ENCODE assay signal across 19 cellular contexts in genomic region chr11:6251990-6252473, GRCh38. TPM values are rescaled to one million over a fixed set of nuclear protein-coding genes. Genes with fewer than 3 reads are reported as not detected.
DNase-seq lines count a peak whose midpoint lies in the region; ATAC-seq and TF ChIP-seq lines count a peak whose summit lies in the region.
"Had no signal": no experiment of that assay in that cellular context is flagged by ENCODE, and none has a peak within 500 bp of the region (broad histone marks: within the 10 kb centered on the region; RNA-seq: fewer than 3 reads in every experiment).

No MANE protein-coding gene starts in this region.

- intact Hi-C loops in body of pancreas (cut with DNase I), result no loop called here
- intact Hi-C loops in sigmoid colon (cut with DNase I), result loop anchor here (1.0 to 2.0 kb wide), 4 partner anchors 17 to 99 kb away; partner anchors contain the start of gene FHIP1B

- H3K27me3 ChIP-seq in body of pancreas (no peaks in the 10 kb centered on the region), sigmoid colon (peaks cover 0 to 1% (median 0%) of the 10 kb centered on the region in 3 donors)
- no peaks in the 10 kb centered on the region for H3K27me3 ChIP-seq in effector memory CD4-positive, alpha-beta T cell (replicated peaks; ENCODE audit: control insufficient read depth, insufficient read depth, low read length, poor library complexity, severe bottlenecking)

- H3K36me3 ChIP-seq in body of pancreas (replicated peaks in 1 of 2; ENCODE audit: insufficient read depth in 1 of 2, low read depth in 2 of 2), result no peaks in the 10 kb centered on the region
- no peaks in the 10 kb centered on the region for H3K36me3 ChIP-seq in sigmoid colon
- no peaks in the 10 kb centered on the region for H3K36me3 ChIP-seq in effector memory CD4-positive, alpha-beta T cell (ENCODE audit: control insufficient read depth, insufficient read depth, low read length)
- H3K36me3 ChIP-seq: tibial artery had no signal

- TF ChIP-seq POLR2A in body of pancreas (IDR thresholded peaks at IDR 0.05), result peak; percentile 18 to 88 (median 62)
- no peak for TF ChIP-seq POLR2A in sigmoid colon (IDR thresholded peaks at IDR 0.05)

- TF ChIP-seq EP300 in sigmoid colon (IDR thresholded peaks at IDR 0.05), result no peak

- peak; percentile 87 for ATAC-seq in body of pancreas

- WGBS in body of pancreas, 2 donors, result 32 to 33% methylated on average over 6 of the region's 6 CpGs
- WGBS in sigmoid colon, 2 donors, result 24 to 80% methylated on average over 6 of the region's 6 CpGs

- H3K4me3 ChIP-seq in body of pancreas (no peak overlapping the region), sigmoid colon (no peak overlapping the region)
- H3K4me3 ChIP-seq in effector memory CD4-positive, alpha-beta T cell (ENCODE audit: insufficient read depth, low read depth, low read length, poor library complexity, severe bottlenecking), result no peak overlapping the region
- H3K4me3 ChIP-seq: skin epidermis, tibial artery had no signal

- TF ChIP-seq CTCF in body of pancreas (IDR thresholded peaks at IDR 0.05) (peak in 3 of 7 experiments; percentile 9 to 19 (median 17)), sigmoid colon (IDR thresholded peaks at IDR 0.05) (no peak)

- H3K4me1 ChIP-seq in body of pancreas, result peaks cover 41% of the 10 kb centered on the region
- peaks cover 0 to 23% (median 15%) of the 10 kb centered on the region in 4 donors for H3K4me1 ChIP-seq in sigmoid colon
- no peaks in the 10 kb centered on the region for H3K4me1 ChIP-seq in effector memory CD4-positive, alpha-beta T cell (ENCODE audit: control insufficient read depth, insufficient read depth, low read length, poor library complexity, severe bottlenecking)
- H3K4me1 ChIP-seq: tibial artery had no signal

- DNase-seq in NCI-H146 (lab: John Stamatoyannopoulos, UW) (peak; percentile 28), NCI-H146 treated with DMSO at 0.1 percent for 48 hours (lab: John Stamatoyannopoulos, UW; ENCODE audit: unreplicated experiment) (no peak), body of pancreas (peak; percentile 82 to 96 (median 89)), left kidney (ENCODE audit: low read depth, low spot score) (peak; percentile 27), sigmoid colon (no peak), DMS53 treated with DMSO at 0.1 percent for 48 hours (lab: John Stamatoyannopoulos, UW; ENCODE audit: unreplicated experiment) (no peak), NCI-H1105 (lab: John Stamatoyannopoulos, UW) (no peak)
- DNase-seq in effector memory CD4-positive, alpha-beta T cell, result no peak
- DNase-seq: activated CD8-positive, alpha-beta memory T cell treated with anti-CD3 and anti-CD28 coated beads, Interleukin-2, amount 10 ng/mL, durations not matched to agents 7 days and 5 days; head of caudate nucleus; Karpas-422; NCI-H2171 treated with DMSO at 0.1 percent for 48 hours; T-helper 9 cell; tibial artery had no signal

- H3K9me3 ChIP-seq in body of pancreas (no peaks in the 10 kb centered on the region), sigmoid colon (no peaks in the 10 kb centered on the region)
- H3K9me3 ChIP-seq in effector memory CD4-positive, alpha-beta T cell (ENCODE audit: control insufficient read depth, low read length), result no peaks in the 10 kb centered on the region
- H3K9me3 ChIP-seq: tibial artery had no signal

- H3K27ac ChIP-seq in body of pancreas (peak overlapping the region; percentile 50 to 92 (median 89)), sigmoid colon (peak overlapping the region; percentile 51 to 79 (median 70))
- no peak overlapping the region for H3K27ac ChIP-seq in effector memory CD4-positive, alpha-beta T cell (ENCODE audit: insufficient read depth, low read length, poor library complexity, severe bottlenecking)
- H3K27ac ChIP-seq: 22Rv1, tibial artery had no signal

RNA-seq across cellular contexts. Expression of gene CCKBR, which starts 7.6 kb away (rescaled TPM):
- total RNA-seq in body of pancreas (1 to 10 TPM; 1.0 to 3.3 TPM), sigmoid colon (under 1 TPM in 2 of 4 donors, not detected in 2; 0.41 to 0.99 TPM)
- polyA plus RNA-seq in sigmoid colon, result not detected
- total RNA-seq: activated CD8-positive, alpha-beta memory T cell treated with anti-CD3 and anti-CD28 coated beads, Interleukin-2, amount 10 ng/mL, durations not matched to agents 7 days and 5 days; activated naive CD4-positive, alpha-beta T cell treated with anti-CD3 and anti-CD28 coated beads, Interleukin-2, amount 50 U/mL, for 72 hours; dermis microvascular lymphatic vessel endothelial cell had no signal

RNA-seq across cellular contexts. Expression of gene CNGA4, which starts 13.1 kb away (rescaled TPM):
- not detected for total RNA-seq in body of pancreas
- total RNA-seq in sigmoid colon, result under 1 TPM in 1 of 4 donors, not detected in 3; 0.55 TPM
- under 1 TPM in 1 of 3 donors, not detected in 2; 0.16 TPM for polyA plus RNA-seq in sigmoid colon
- total RNA-seq: dermis microvascular lymphatic vessel endothelial cell had no signal

RNA-seq across cellular contexts. Expression of gene FHIP1B, which starts 17.6 kb away (rescaled TPM):
- total RNA-seq in body of pancreas, result 10 to 100 TPM; 31.9 to 54.7 TPM
- 10 to 100 TPM; 21.6 to 66.0 (median 36.6) TPM for total RNA-seq in sigmoid colon
- 10 to 100 TPM; 43.5 to 89.0 (median 49.2) TPM for polyA plus RNA-seq in sigmoid colon

RNA-seq across cellular contexts. Expression of gene C11orf42, which starts 46.7 kb away (rescaled TPM):
- total RNA-seq in body of pancreas, result not detected
- total RNA-seq in sigmoid colon, result not detected
- polyA plus RNA-seq in sigmoid colon, result not detected
- total RNA-seq: activated CD8-positive, alpha-beta memory T cell treated with anti-CD3 and anti-CD28 coated beads, Interleukin-2, amount 10 ng/mL, durations not matched to agents 7 days and 5 days; activated naive CD4-positive, alpha-beta T cell treated with anti-CD3 and anti-CD28 coated beads, Interleukin-2, amount 50 U/mL, for 72 hours; dermis microvascular lymphatic vessel endothelial cell; mesothelial cell of epicardium had no signal

RNA-seq across cellular contexts. Expression of gene OR52W1, which starts 53.0 kb away (rescaled TPM):
- total RNA-seq in body of pancreas, result not detected
- total RNA-seq in sigmoid colon, result not detected
- not detected for polyA plus RNA-seq in sigmoid colon
- total RNA-seq: activated CD8-positive, alpha-beta memory T cell treated with anti-CD3 and anti-CD28 coated beads, Interleukin-2, amount 10 ng/mL, durations not matched to agents 7 days and 5 days; activated naive CD4-positive, alpha-beta T cell treated with anti-CD3 and anti-CD28 coated beads, Interleukin-2, amount 50 U/mL, for 72 hours; dermis microvascular lymphatic vessel endothelial cell; mesothelial cell of epicardium had no signal

Comparison
In these comparisons a context has a peak if more than half of its experiments do, and no peak if none do; other contexts are left out.
1. DNase-seq: peak in NCI-H146 (single experiment), body of pancreas (4 of 4) and left kidney (single experiment); none in NCI-H146 treated with DMSO at 0.1 percent for 48 hours (single experiment), sigmoid colon (single experiment), effector memory CD4-positive, alpha-beta T cell (0 of 3), DMS53 treated with DMSO at 0.1 percent for 48 hours (single experiment) and NCI-H1105 (single experiment).
2. POLR2A ChIP-seq: peak in body of pancreas (3 of 3); none in sigmoid colon (0 of 2).